In the genomic region with DNA sequence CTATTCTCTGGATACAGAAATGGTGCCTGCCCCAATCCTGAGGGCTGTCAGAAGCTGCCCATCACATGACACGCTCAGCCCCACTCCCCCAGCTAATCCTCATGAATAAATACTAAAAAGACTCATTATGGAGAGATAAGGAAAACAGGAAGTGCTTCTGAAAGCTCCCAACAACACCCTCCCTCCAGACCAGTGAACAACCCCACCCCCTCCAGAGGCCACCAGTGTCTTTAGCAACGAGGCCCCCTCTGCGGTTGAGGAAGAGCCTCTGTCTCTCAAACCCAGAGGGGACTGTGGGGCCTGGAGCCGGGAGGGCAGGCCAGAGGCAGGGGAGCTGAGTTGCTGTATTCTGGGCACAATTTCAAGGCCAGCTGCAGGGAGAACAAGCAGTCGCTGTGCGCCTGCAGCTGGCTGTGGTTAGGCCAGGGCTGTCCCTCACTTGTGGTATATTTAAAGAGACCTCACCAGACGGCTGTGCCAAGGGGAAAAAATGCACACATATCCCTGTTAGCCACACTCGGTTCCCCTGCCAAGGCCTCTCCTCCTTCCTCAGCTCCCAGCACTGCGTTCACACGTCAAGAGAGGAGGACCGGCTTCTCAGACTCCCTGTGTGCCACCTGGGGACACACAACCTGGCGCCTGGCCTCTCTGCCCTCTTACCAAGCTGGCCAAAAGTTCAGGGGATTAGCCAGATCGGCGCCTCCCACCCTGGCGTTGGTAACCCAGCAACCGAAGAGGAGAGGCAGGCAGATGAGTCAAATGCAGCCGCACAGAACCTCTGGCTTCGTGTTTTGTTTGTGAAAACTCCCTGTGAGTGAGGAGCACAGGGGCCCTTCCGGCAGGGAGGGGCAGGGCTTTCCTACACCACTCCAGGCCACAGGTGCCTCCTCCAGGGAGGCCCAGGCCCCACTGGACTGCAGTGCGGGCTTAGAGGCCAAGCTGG, we compare ENCODE assay signal across 1 cellular context.
TF ChIP-seq lines count a peak whose summit lies in the region.

No MANE protein-coding gene starts in this region.

TF ChIP-seq in PFSK-1, 5 proteins besides CTCF, POLR2A, EP300 and RAD21 (continued from another document):
- TF ChIP-seq, protein P1, sequence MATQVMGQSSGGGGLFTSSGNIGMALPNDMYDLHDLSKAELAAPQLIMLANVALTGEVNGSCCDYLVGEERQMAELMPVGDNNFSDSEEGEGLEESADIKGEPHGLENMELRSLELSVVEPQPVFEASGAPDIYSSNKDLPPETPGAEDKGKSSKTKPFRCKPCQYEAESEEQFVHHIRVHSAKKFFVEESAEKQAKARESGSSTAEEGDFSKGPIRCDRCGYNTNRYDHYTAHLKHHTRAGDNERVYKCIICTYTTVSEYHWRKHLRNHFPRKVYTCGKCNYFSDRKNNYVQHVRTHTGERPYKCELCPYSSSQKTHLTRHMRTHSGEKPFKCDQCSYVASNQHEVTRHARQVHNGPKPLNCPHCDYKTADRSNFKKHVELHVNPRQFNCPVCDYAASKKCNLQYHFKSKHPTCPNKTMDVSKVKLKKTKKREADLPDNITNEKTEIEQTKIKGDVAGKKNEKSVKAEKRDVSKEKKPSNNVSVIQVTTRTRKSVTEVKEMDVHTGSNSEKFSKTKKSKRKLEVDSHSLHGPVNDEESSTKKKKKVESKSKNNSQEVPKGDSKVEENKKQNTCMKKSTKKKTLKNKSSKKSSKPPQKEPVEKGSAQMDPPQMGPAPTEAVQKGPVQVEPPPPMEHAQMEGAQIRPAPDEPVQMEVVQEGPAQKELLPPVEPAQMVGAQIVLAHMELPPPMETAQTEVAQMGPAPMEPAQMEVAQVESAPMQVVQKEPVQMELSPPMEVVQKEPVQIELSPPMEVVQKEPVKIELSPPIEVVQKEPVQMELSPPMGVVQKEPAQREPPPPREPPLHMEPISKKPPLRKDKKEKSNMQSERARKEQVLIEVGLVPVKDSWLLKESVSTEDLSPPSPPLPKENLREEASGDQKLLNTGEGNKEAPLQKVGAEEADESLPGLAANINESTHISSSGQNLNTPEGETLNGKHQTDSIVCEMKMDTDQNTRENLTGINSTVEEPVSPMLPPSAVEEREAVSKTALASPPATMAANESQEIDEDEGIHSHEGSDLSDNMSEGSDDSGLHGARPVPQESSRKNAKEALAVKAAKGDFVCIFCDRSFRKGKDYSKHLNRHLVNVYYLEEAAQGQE (IDR thresholded peaks at IDR 0.05; ENCODE audit: insufficient read depth in 1 of 2, low read depth in 2 of 2, low read length in 2 of 2): no peak
- 0 out of 2 replicates have a peak, but pooled peaks have one; percentile 52 for TF ChIP-seq SIN3A (IDR thresholded peaks at IDR 0.05; ENCODE audit: borderline replicate concordance, insufficient read depth, low read length)
